8 cellular contexts compared by ENCODE assay signal in genomic region chr2:161063074-161063945, GRCh38.
DNase-seq lines count a peak whose midpoint lies in the region; ATAC-seq and TF ChIP-seq lines count a peak whose summit lies in the region.

No MANE protein-coding gene starts in this region.

- TF ChIP-seq CTCF in GM13977 (IDR thresholded peaks at IDR 0.05; ENCODE audit: extremely low read depth, insufficient read depth, missing control alignments) = peak; percentile 87

- ATAC-seq in HG02678 (IDR thresholded peaks at IDR 0.05; ENCODE audit: unreplicated experiment) (peak; percentile 94), left ventricle myocardium superior (peak; percentile 85)

- intact Hi-C loops in left ventricle myocardium superior (cut with micrococcal nuclease) = loop anchor here (10.0 kb wide), 1 partner anchor 49 kb away; no protein-coding TSS in a partner anchor

- in situ Hi-C loops in GM13977 (cut with MboI; ENCODE audit: low pct_unique_long_range_greater_than_20kb, low sequenced_read_pairs, unreplicated experiment) = no loop called here

- DNase-seq in GM13977 (ENCODE audit: low spot score) = peak; percentile 35
- peak; percentile 89 for DNase-seq in NCI-H1105 (lab: John Stamatoyannopoulos, UW)
- DNase-seq in SW480 (ENCODE audit: low spot score) = peak; percentile 58
- DNase-seq in amniotic epithelial cell (ENCODE audit: low read depth) = peak; percentile 85
- peak; percentile 48 for DNase-seq in left ventricle myocardium superior
- peak; percentile 79 for DNase-seq in retina
- DNase-seq in GF-D8 (lab: John Stamatoyannopoulos, UW) = no peak
